ENCODE assay signal across 26 cellular contexts in genomic region chr3:191239439-191240035, GRCh38. TPM values are rescaled to one million over a fixed set of nuclear protein-coding genes. Genes with fewer than 3 reads are reported as not detected.
DNase-seq lines count a peak whose midpoint lies in the region; ATAC-seq, FAIRE-seq and TF ChIP-seq lines count a peak whose summit lies in the region.
"Had no signal": no experiment of that assay in that cellular context is flagged by ENCODE, and none has a peak within 500 bp of the region (broad histone marks: within the 10 kb centered on the region; RNA-seq: fewer than 3 reads in every experiment).

No MANE protein-coding gene starts in this region.

- BruUV-seq in K562 (replicated peaks; lab: Mats Ljungman, UMichigan): no TSS peak

- TF ChIP-seq POLR2A in K562 (conservative IDR thresholded peaks at IDR 0.05): no peak

- H2AFZ ChIP-seq in K562 (ENCODE audit: low read depth, low read length): no peak overlapping the region

- no peaks in the 10 kb centered on the region for H3K9me1 ChIP-seq in K562 (ENCODE audit: control insufficient read depth, insufficient read depth, low read length)

- H3K36me3 Mint-ChIP-seq in CD14-positive monocyte (no peaks in the 10 kb centered on the region), glutamatergic neuron (ENCODE audit: unreplicated experiment) (no peaks in the 10 kb centered on the region)
- H3K36me3 Mint-ChIP-seq: memory B cell; naive thymus-derived CD8-positive, alpha-beta T cell had no signal

- H3K4me3 Mint-ChIP-seq in CD14-positive monocyte (peak overlapping the region in 1 of 2 donors; percentile 30), glutamatergic neuron (ENCODE audit: unreplicated experiment) (no peak overlapping the region)
- H3K4me3 Mint-ChIP-seq: memory B cell; naive thymus-derived CD8-positive, alpha-beta T cell had no signal

- WGBS in K562 (ENCODE audit: insufficient coverage, low coverage, missing lambda C conversion rate): 0% methylated on average over 1 of the region's 1 CpG

- H3K27me3 Mint-ChIP-seq in CD14-positive monocyte (ENCODE audit: low read depth in 3 of 3) (peaks cover 0 to 5% (median 4%) of the 10 kb centered on the region in 3 donors), glutamatergic neuron (ENCODE audit: unreplicated experiment) (peaks cover 2% of the 10 kb centered on the region)
- H3K27me3 Mint-ChIP-seq: memory B cell had no signal

- H3K9me3 Mint-ChIP-seq in CD14-positive monocyte: peaks cover 0 to 2% (median 0%) of the 10 kb centered on the region in 7 donors
- no peaks in the 10 kb centered on the region for H3K9me3 Mint-ChIP-seq in glutamatergic neuron (ENCODE audit: unreplicated experiment)
- H3K9me3 Mint-ChIP-seq: memory B cell had no signal

- H3K9me3 ChIP-seq in K562 (replicated peaks; ENCODE audit: control insufficient read depth, insufficient read depth, low read depth, low read length) (no peaks in the 10 kb centered on the region), lower lobe of right lung (no peaks in the 10 kb centered on the region)
- H3K9me3 ChIP-seq: esophagus squamous epithelium, heart right ventricle, Peyer's patch had no signal

- H3K27me3 ChIP-seq in K562 (ENCODE audit: control insufficient read depth in 2 of 2, insufficient read depth in 2 of 2, low read length in 2 of 2) (no peaks in the 10 kb centered on the region), lower lobe of right lung (ENCODE audit: low read depth) (no peaks in the 10 kb centered on the region)
- H3K27me3 ChIP-seq: esophagus squamous epithelium, heart right ventricle, Peyer's patch had no signal

- H3K27ac Mint-ChIP-seq in CD14-positive monocyte: no peak overlapping the region
- no peak overlapping the region for H3K27ac Mint-ChIP-seq in glutamatergic neuron (ENCODE audit: unreplicated experiment)
- H3K27ac Mint-ChIP-seq: memory B cell; naive thymus-derived CD8-positive, alpha-beta T cell had no signal

- DNase-seq in K562 (ENCODE audit: extremely low read depth in 1 of 4, low spot score in 3 of 4): peak in 1 of 4 experiments; percentile 5
- peak; percentile 77 to 83 for DNase-seq in lung microvascular endothelial cell (ENCODE audit: low read depth in 2 of 2)
- no peak for DNase-seq in CD14-positive monocyte (ENCODE audit: low spot score)
- DNase-seq in glutamatergic neuron: no peak
- DNase-seq in cortex of kidney (lab: John Stamatoyannopoulos, UW): no peak
- no peak for DNase-seq in lower lobe of right lung
- DNase-seq: activated CD4-positive, alpha-beta T cell treated with anti-CD3 and anti-CD28 coated beads, Interleukin-2, amount 50 U/mL, for 1 hour; activated gamma-delta T cell; Calu3; esophagus squamous epithelium; heart right ventricle; naive thymus-derived CD8-positive, alpha-beta T cell; NCI-H187; NCI-H524 treated with DMSO at 0.1 percent for 48 hours; Peyer's patch; posterior cingulate gyrus; stimulated activated CD4-positive, alpha-beta T cell treated with anti-CD3 and anti-CD28 coated beads, Interleukin-4, amount 100 ng/mL, for 1 hour had no signal

- CTCF ChIA-PET in K562 (lab: Yijun Ruan, JAX; ENCODE audit: low intra/inter-chr PET ratio): no interaction called here

- H3K27ac ChIP-seq in K562 (ENCODE audit: extremely low read depth, low read depth, low read length): no peak overlapping the region
- H3K27ac ChIP-seq in lower lobe of right lung: no peak overlapping the region
- H3K27ac ChIP-seq: esophagus squamous epithelium, heart right ventricle, Peyer's patch, SK-N-MC had no signal

- H4K20me1 ChIP-seq in K562 (replicated peaks; ENCODE audit: control insufficient read depth, insufficient read depth, low read length): no peaks in the 10 kb centered on the region

- H3K79me2 ChIP-seq in K562 (ENCODE audit: control insufficient read depth, insufficient read depth, low read length): no peaks in the 10 kb centered on the region

- H3K4me1 ChIP-seq in K562 (replicated peaks in 1 of 2; ENCODE audit: control insufficient read depth in 2 of 2, insufficient read depth in 2 of 2, low read length in 2 of 2): no peaks in the 10 kb centered on the region
- H3K4me1 ChIP-seq in lower lobe of right lung: no peaks in the 10 kb centered on the region
- H3K4me1 ChIP-seq: esophagus squamous epithelium, Peyer's patch had no signal

- intact Hi-C loops in K562 (cut with micrococcal nuclease): loop anchor here (5.0 kb wide), 1 partner anchor 163 kb away; no protein-coding TSS in a partner anchor
- intact Hi-C loops in CD14-positive monocyte (cut with micrococcal nuclease): no loop called here
- intact Hi-C loops in lower lobe of right lung (cut with DNase I): no loop called here

- FAIRE-seq in G401.6 (lab: Jason Lieb, UNC) (peak; percentile 93), K562 (lab: Jason Lieb, UNC) (no peak)
- FAIRE-seq: GM19239, HTR-8/SVneo, islet of Langerhans, urothelium cell line had no signal

- H3K4me3 ChIP-seq in K562 (no peak overlapping the region), lower lobe of right lung (no peak overlapping the region)
- H3K4me3 ChIP-seq: esophagus squamous epithelium, heart right ventricle, Peyer's patch, SK-N-MC had no signal

- TF ChIP-seq EP300 in Ishikawa (IDR thresholded peaks at IDR 0.05; ENCODE audit: borderline replicate concordance): no peak
- TF ChIP-seq EP300 in K562 (IDR thresholded peaks at IDR 0.05; ENCODE audit: low read length): no peak

- POLR2A ChIA-PET in K562 (lab: Yijun Ruan, JAX): no interaction called here

- TF ChIP-seq RAD21 in Ishikawa (IDR thresholded peaks at IDR 0.05; ENCODE audit: low read depth): no peak
- no peak for TF ChIP-seq RAD21 in K562 (CRISPR knock-in tag; conservative IDR thresholded peaks at IDR 0.05 in 1 of 2, IDR thresholded peaks at IDR 0.05 in 1 of 2)

- H3K4me2 ChIP-seq in K562 (ENCODE audit: insufficient read depth, low read length): no peak overlapping the region

- no peak for ATAC-seq in K562
- ATAC-seq in lower lobe of right lung: no peak
- ATAC-seq: naive thymus-derived CD8-positive, alpha-beta T cell had no signal

- peaks cover 10% of the 10 kb centered on the region for H3K4me1 Mint-ChIP-seq in CD14-positive monocyte
- H3K4me1 Mint-ChIP-seq in glutamatergic neuron (ENCODE audit: low read depth, unreplicated experiment): peaks cover 17% of the 10 kb centered on the region
- H3K4me1 Mint-ChIP-seq: naive thymus-derived CD8-positive, alpha-beta T cell had no signal

- in situ Hi-C loops in K562 (cut with MboI): no loop called here

- TF ChIP-seq CTCF in K562 (IDR thresholded peaks at IDR 0.05 in 2 of 3, conservative IDR thresholded peaks at IDR 0.05 in 1 of 3; ENCODE audit: insufficient read depth in 2 of 3, low read depth in 1 of 3, low read length in 3 of 3) (no peak), CD14-positive monocyte (IDR thresholded peaks at IDR 0.05) (no peak), glutamatergic neuron (IDR thresholded peaks at IDR 0.05; ENCODE audit: partially characterized antibody, unreplicated experiment) (no peak), lower lobe of right lung (IDR thresholded peaks at IDR 0.05) (no peak)

- H3K9ac ChIP-seq in K562 (ENCODE audit: insufficient read depth in 1 of 2, low read depth in 2 of 2, low read length in 2 of 2): no peak overlapping the region

- no peaks in the 10 kb centered on the region for H3K36me3 ChIP-seq in K562 (ENCODE audit: control insufficient read depth, insufficient read depth, low read length)
- H3K36me3 ChIP-seq in lower lobe of right lung: no peaks in the 10 kb centered on the region
- H3K36me3 ChIP-seq: esophagus squamous epithelium, heart right ventricle, Peyer's patch had no signal

TF ChIP-seq in Ishikawa, 13 proteins besides CTCF, POLR2A, EP300 and RAD21:
- TF ChIP-seq NFIC (IDR thresholded peaks at IDR 0.05) (peak; percentile 21; the same call in 1 of the 2 replicates), CREB1 (IDR thresholded peaks at IDR 0.05; ENCODE audit: low read depth) (no peak)

TF ChIP-seq in K562, 482 proteins besides CTCF, POLR2A, EP300 and RAD21:
- TF ChIP-seq NR2F6 (CRISPR knock-in tag; IDR thresholded peaks at IDR 0.05) (no peak), ZNF316 (IDR thresholded peaks at IDR 0.05) (peak; percentile 15; the same call in 1 of the 2 replicates), MITF (IDR thresholded peaks at IDR 0.05) (no peak), HMG20A (CRISPR knock-in tag; conservative IDR thresholded peaks at IDR 0.05) (no peak), NR2C1 (IDR thresholded peaks at IDR 0.05) (no peak), NR2C1 (tag; IDR thresholded peaks at IDR 0.05) (no peak)

RNA-seq across cellular contexts. Expression of gene OSTN, which starts 40.5 kb away (rescaled TPM):
- not detected in 2 replicates for total RNA-seq in K562 (2011; cell fraction: chromatin; rRNA removed; ENCODE audit: low replicate concordance)
- not detected in 2 replicates for total RNA-seq in K562 (2011; cell fraction: nucleolus; rRNA removed)
- not detected in 2 replicates for total RNA-seq in K562 (2011; cell fraction: nucleoplasm; rRNA removed)
- total RNA-seq in K562 (2014; rRNA removed): not detected in 2 replicates
- not detected in 2 replicates for total RNA-seq in K562 (2014; rRNA removed; fragmentation: Illumina TruSeq; extraction: Trizol)
- not detected in 2 replicates for total RNA-seq in K562 (2015; rRNA removed; fragmentation: Illumina TruSeq; extraction: Trizol)
- total RNA-seq in K562 (2021): not detected in 2 replicates
- polyA plus RNA-seq in K562 (2011; rRNA removed): not detected in 2 replicates
- not detected in 2 replicates for polyA plus RNA-seq in K562 (2011; cell fraction: cytosol; rRNA removed)
- polyA plus RNA-seq in K562 (2011; cell fraction: nucleus; rRNA removed): not detected in 2 replicates
- polyA plus RNA-seq in K562 (2012): 0.36 TPM in 1 of 2 replicates, not detected in the other
- polyA plus RNA-seq in K562 (2014; fragmentation: Illumina TruSeq; extraction: Trizol): not detected in 2 replicates
- polyA plus RNA-seq in K562 (2014; fragmentation: Nextera tagmentation; extraction: Ambion mirVana): not detected
- not detected in 2 replicates for polyA plus RNA-seq in K562 (2014; rRNA removed)
- not detected in 2 replicates for polyA minus RNA-seq in K562 (2011; rRNA and poly(A)+ RNA removed)
- not detected in 2 replicates for polyA minus RNA-seq in K562 (2011; cell fraction: cytosol; rRNA and poly(A)+ RNA removed)
- polyA minus RNA-seq in K562 (2011; cell fraction: nucleus; rRNA and poly(A)+ RNA removed): not detected in 2 replicates
- total RNA-seq in lung microvascular endothelial cell: not detected in 2 replicates
- not detected for polyA plus RNA-seq in CD14-positive monocyte
- total RNA-seq in glutamatergic neuron (ENCODE audit: unreplicated experiment): 3.8 TPM
- not detected for total RNA-seq in lower lobe of right lung
- total RNA-seq: Calu3; esophagus squamous epithelium; naive thymus-derived CD8-positive, alpha-beta T cell; Peyer's patch; subcutaneous adipose tissue had no signal
- polyA plus RNA-seq: naive thymus-derived CD8-positive, alpha-beta T cell had no signal

Comparison
In these comparisons a context has a peak if more than half of its experiments do, and no peak if none do; other contexts are left out.
1. DNase-seq: peak in lung microvascular endothelial cell (2 of 2); none in CD14-positive monocyte (single experiment), glutamatergic neuron (single experiment), cortex of kidney (single experiment) and lower lobe of right lung (single experiment).